Comparison of ENCODE assay signal across 1 cellular context in the genomic region with DNA sequence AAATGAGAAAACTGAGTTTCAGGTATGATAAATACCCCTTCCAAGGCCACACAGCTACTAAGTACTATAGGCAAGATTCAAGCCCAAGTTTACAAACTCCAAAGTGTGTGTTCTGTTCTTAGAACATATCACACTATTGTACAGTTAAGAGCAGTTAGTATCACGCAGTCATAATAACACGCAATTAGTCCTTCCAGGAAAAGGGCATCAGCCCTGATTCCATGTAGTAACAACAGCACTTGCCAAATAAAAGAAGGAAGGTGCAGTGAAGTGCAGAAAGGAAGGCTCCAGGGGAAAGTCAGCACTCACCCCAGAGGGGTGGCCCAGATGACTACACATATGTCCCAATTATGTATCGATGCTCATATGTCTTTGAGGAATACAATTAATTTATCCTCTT.
TF ChIP-seq lines count a peak whose summit lies in the region.

No MANE protein-coding gene starts in this region.

TF ChIP-seq in GM12878, 131 proteins besides CTCF, POLR2A, EP300 and RAD21:
- TF ChIP-seq ZBTB33 (IDR thresholded peaks at IDR 0.05) (no peak), PAX5 (IDR thresholded peaks at IDR 0.05; ENCODE audit: borderline replicate concordance, low read depth, low read length) (no peak), DPF2 (IDR thresholded peaks at IDR 0.05) (no peak), ZNF592 (IDR thresholded peaks at IDR 0.05) (no peak), MTA2 (IDR thresholded peaks at IDR 0.05; ENCODE audit: low read depth) (no peak)
- TF ChIP-seq, protein P1, sequence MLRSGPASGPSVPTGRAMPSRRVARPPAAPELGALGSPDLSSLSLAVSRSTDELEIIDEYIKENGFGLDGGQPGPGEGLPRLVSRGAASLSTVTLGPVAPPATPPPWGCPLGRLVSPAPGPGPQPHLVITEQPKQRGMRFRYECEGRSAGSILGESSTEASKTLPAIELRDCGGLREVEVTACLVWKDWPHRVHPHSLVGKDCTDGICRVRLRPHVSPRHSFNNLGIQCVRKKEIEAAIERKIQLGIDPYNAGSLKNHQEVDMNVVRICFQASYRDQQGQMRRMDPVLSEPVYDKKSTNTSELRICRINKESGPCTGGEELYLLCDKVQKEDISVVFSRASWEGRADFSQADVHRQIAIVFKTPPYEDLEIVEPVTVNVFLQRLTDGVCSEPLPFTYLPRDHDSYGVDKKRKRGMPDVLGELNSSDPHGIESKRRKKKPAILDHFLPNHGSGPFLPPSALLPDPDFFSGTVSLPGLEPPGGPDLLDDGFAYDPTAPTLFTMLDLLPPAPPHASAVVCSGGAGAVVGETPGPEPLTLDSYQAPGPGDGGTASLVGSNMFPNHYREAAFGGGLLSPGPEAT (IDR thresholded peaks at IDR 0.05; ENCODE audit: low read depth), result no peak
TF ChIP-seq in GM12878: peak in this region for 0.
